In genomic region chr4:76252271-76252653, GRCh38 we compare ENCODE assay signal across 9 cellular contexts. TPM values are rescaled to one million over a fixed set of nuclear protein-coding genes. Genes with fewer than 3 reads are reported as not detected.
DNase-seq lines count a peak whose midpoint lies in the region; ATAC-seq and TF ChIP-seq lines count a peak whose summit lies in the region.
"Had no signal": no experiment of that assay in that cellular context is flagged by ENCODE, and none has a peak within 500 bp of the region (broad histone marks: within the 10 kb centered on the region; RNA-seq: fewer than 3 reads in every experiment).

No MANE protein-coding gene starts in this region.

- DNase-seq in cardiac muscle cell (ENCODE audit: low read depth in 1 of 2, low spot score in 1 of 2): no peak
- no peak for DNase-seq in cardiac septum (ENCODE audit: low spot score)
- DNase-seq in endodermal cell: no peak
- DNase-seq in neural crest cell (ENCODE audit: low read depth, low spot score): no peak
- DNase-seq in upper lobe of right lung: no peak
- no peak for DNase-seq in NCI-H1048 (lab: John Stamatoyannopoulos, UW)
- no peak for DNase-seq in activated gamma-delta T cell (lab: John Stamatoyannopoulos, UW)
- DNase-seq: NCI-H2029 had no signal

- H3K36me3 Mint-ChIP-seq in endodermal cell (ENCODE audit: low read depth): no peaks in the 10 kb centered on the region
- H3K36me3 Mint-ChIP-seq in neural crest cell (ENCODE audit: low read depth): no peaks in the 10 kb centered on the region

- H3K9ac ChIP-seq in endodermal cell (ENCODE audit: extremely low read depth, low read length, poor library complexity, severe bottlenecking): no peak overlapping the region

- H3K27me3 ChIP-seq in cardiac muscle cell (peaks cover 19% of the 10 kb centered on the region), endodermal cell (ENCODE audit: control insufficient read depth, insufficient read depth, low read length, poor library complexity, severe bottlenecking) (peaks cover 47% of the 10 kb centered on the region), upper lobe of right lung (no peaks in the 10 kb centered on the region)

- ATAC-seq in upper lobe of right lung: no peak
- ATAC-seq in HG03039 (IDR thresholded peaks at IDR 0.05; ENCODE audit: unreplicated experiment): no peak

- peaks cover 7% of the 10 kb centered on the region for H3K4me1 Mint-ChIP-seq in endodermal cell
- peaks cover 12% of the 10 kb centered on the region for H3K4me1 Mint-ChIP-seq in neural crest cell

- H3K27ac ChIP-seq in cardiac muscle cell (no peak overlapping the region), endodermal cell (ENCODE audit: low read depth, low read length) (peak overlapping the region; percentile 72), upper lobe of right lung (peak overlapping the region; percentile 68)

- TF ChIP-seq CTCF in cardiac muscle cell (IDR thresholded peaks at IDR 0.05; ENCODE audit: low read depth, low read length) (no peak), endodermal cell (conservative IDR thresholded peaks at IDR 0.05) (no peak), neural crest cell (conservative IDR thresholded peaks at IDR 0.05) (no peak), upper lobe of right lung (IDR thresholded peaks at IDR 0.05) (no peak)

- H3K27me3 Mint-ChIP-seq in endodermal cell (ENCODE audit: insufficient read depth) (peaks cover 52% of the 10 kb centered on the region), neural crest cell (ENCODE audit: low read depth) (peaks cover 63% of the 10 kb centered on the region)

- no peaks in the 10 kb centered on the region for H3K9me3 ChIP-seq in cardiac muscle cell (ENCODE audit: low read depth)
- H3K9me3 ChIP-seq in endodermal cell (ENCODE audit: control insufficient read depth, low read length): no peaks in the 10 kb centered on the region
- no peaks in the 10 kb centered on the region for H3K9me3 ChIP-seq in upper lobe of right lung

- H3K9me3 Mint-ChIP-seq in endodermal cell (no peaks in the 10 kb centered on the region), neural crest cell (no peaks in the 10 kb centered on the region)

- H3K4me3 ChIP-seq in cardiac muscle cell (peak overlapping the region; percentile 37), endodermal cell (ENCODE audit: low read length) (peak overlapping the region; percentile 83), upper lobe of right lung (peak overlapping the region; percentile 61)

- 85 to 96% methylated on average over 5 to 8 of the region's 8 CpGs for WGBS in endodermal cell (ENCODE audit: insufficient coverage in 1 of 2, insufficient read length in 1 of 2), 2 experiments

- no peak overlapping the region for H3K27ac Mint-ChIP-seq in endodermal cell
- H3K27ac Mint-ChIP-seq in neural crest cell (ENCODE audit: unreplicated experiment): no peak overlapping the region

- H3K4me1 ChIP-seq in cardiac muscle cell (ENCODE audit: low read depth) (no peaks in the 10 kb centered on the region), endodermal cell (ENCODE audit: control insufficient read depth, insufficient read depth, low read length) (no peaks in the 10 kb centered on the region), upper lobe of right lung (peaks cover 4% of the 10 kb centered on the region)

- intact Hi-C loops in cardiac septum (cut with DNase I) (loop anchor here (5.0 kb wide), 2 partner anchors 55 to 70 kb away; partner anchors contain the start of gene STBD1), upper lobe of right lung (cut with DNase I) (no loop called here)

- H3K4me3 Mint-ChIP-seq in endodermal cell (peak overlapping the region; percentile 63), neural crest cell (peak overlapping the region; percentile 39)

- H3K36me3 ChIP-seq in cardiac muscle cell (no peaks in the 10 kb centered on the region), endodermal cell (ENCODE audit: control insufficient read depth, insufficient read depth, low read length) (no peaks in the 10 kb centered on the region), upper lobe of right lung (no peaks in the 10 kb centered on the region)

RNA-seq across cellular contexts. Expression of gene FAM47E, which starts 0.7 kb away (rescaled TPM):
- 1.6 and 2.4 TPM in 2 replicates for total RNA-seq in cardiac muscle cell
- 2.1 and 7.4 TPM in 2 replicates for polyA plus RNA-seq in cardiac muscle cell
- 2.9 TPM for total RNA-seq in cardiac septum
- total RNA-seq in endodermal cell: 1 to 10 TPM in 1 of 2 donors, under 1 TPM in 1; 0.84 to 2.5 TPM
- 5.7 TPM for polyA plus RNA-seq in endodermal cell (2013, experiment 1 of 2)
- 3.5 TPM for polyA plus RNA-seq in endodermal cell (2013, experiment 2 of 2)
- 1.4 and 1.6 TPM in 2 replicates for total RNA-seq in neural crest cell
- 3.6 TPM for total RNA-seq in upper lobe of right lung

RNA-seq across cellular contexts. Expression of gene SCARB2, which starts 38.6 kb away (rescaled TPM):
- total RNA-seq in cardiac muscle cell (54.4 and 78.6 TPM in 2 replicates), cardiac septum (114 TPM), endodermal cell (10 to 100 TPM; 45.8 to 78.5 TPM), neural crest cell (60.0 and 60.8 TPM in 2 replicates), upper lobe of right lung (190 TPM)
- 40.5 and 71.2 TPM in 2 replicates for polyA plus RNA-seq in cardiac muscle cell
- 76.5 TPM for polyA plus RNA-seq in endodermal cell (2013, experiment 1 of 2)
- 71.8 TPM for polyA plus RNA-seq in endodermal cell (2013, experiment 2 of 2)

RNA-seq across cellular contexts. Expression of gene STBD1, which starts 54.3 kb away (rescaled TPM):
- total RNA-seq in cardiac muscle cell: 14.6 and 21.8 TPM in 2 replicates
- 22.6 and 30.5 TPM in 2 replicates for polyA plus RNA-seq in cardiac muscle cell
- 37.6 TPM for total RNA-seq in cardiac septum
- 1 to 10 TPM in 1 of 2 donors, under 1 TPM in 1; 0.31 to 1.3 TPM for total RNA-seq in endodermal cell
- 2.2 TPM for polyA plus RNA-seq in endodermal cell (2013, experiment 1 of 2)
- polyA plus RNA-seq in endodermal cell (2013, experiment 2 of 2): 2.4 TPM
- 0.47 and 0.57 TPM in 2 replicates for total RNA-seq in neural crest cell
- total RNA-seq in upper lobe of right lung: 9.4 TPM
